In the genomic region with DNA sequence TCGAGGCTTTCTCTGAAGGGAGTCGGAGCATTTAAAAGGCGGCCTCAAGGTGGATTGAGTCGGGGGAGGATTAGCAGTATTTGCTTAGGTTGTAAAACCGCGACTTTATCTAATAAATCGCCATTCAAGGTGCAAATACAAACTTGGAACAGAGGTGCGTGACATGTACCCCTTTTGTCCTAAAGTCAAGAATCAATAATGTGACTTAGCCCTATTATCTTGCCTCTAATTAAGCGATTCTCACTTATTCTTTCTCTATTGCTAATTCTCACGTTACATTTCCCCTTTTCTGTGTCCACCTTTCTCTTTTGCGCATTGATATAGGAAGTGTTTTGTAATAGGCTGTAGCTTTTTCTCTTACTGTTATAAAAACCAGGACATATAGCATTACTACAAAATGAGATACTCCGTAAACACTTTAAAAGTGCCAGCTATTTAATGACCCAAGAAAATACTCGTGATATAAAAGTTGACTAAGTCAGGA, we compare ENCODE assay signal across 1 cellular context.
TF ChIP-seq lines count a peak whose summit lies in the region.

No MANE protein-coding gene starts in this region.

TF ChIP-seq in K562, 482 proteins besides CTCF, POLR2A, EP300 and RAD21 (continued from another document and continues in another):
- peak in 1 of 2 experiments; percentile 35; a peak in 2 of 4 replicates for TF ChIP-seq MLLT1 (IDR thresholded peaks at IDR 0.05)
- TF ChIP-seq SPI1 (IDR thresholded peaks at IDR 0.05; ENCODE audit: borderline replicate concordance, low read depth, low read length), result peak; percentile 57
- no peak for TF ChIP-seq CHCHD3 (CRISPR knock-in tag; IDR thresholded peaks at IDR 0.05)
- TF ChIP-seq ZNF785 (CRISPR knock-in tag; IDR thresholded peaks at IDR 0.05), result no peak
- no peak for TF ChIP-seq RCOR1 (IDR thresholded peaks at IDR 0.05; ENCODE audit: borderline replicate concordance in 1 of 2, low read depth in 2 of 2, low read length in 2 of 2)
- TF ChIP-seq, protein P1, sequence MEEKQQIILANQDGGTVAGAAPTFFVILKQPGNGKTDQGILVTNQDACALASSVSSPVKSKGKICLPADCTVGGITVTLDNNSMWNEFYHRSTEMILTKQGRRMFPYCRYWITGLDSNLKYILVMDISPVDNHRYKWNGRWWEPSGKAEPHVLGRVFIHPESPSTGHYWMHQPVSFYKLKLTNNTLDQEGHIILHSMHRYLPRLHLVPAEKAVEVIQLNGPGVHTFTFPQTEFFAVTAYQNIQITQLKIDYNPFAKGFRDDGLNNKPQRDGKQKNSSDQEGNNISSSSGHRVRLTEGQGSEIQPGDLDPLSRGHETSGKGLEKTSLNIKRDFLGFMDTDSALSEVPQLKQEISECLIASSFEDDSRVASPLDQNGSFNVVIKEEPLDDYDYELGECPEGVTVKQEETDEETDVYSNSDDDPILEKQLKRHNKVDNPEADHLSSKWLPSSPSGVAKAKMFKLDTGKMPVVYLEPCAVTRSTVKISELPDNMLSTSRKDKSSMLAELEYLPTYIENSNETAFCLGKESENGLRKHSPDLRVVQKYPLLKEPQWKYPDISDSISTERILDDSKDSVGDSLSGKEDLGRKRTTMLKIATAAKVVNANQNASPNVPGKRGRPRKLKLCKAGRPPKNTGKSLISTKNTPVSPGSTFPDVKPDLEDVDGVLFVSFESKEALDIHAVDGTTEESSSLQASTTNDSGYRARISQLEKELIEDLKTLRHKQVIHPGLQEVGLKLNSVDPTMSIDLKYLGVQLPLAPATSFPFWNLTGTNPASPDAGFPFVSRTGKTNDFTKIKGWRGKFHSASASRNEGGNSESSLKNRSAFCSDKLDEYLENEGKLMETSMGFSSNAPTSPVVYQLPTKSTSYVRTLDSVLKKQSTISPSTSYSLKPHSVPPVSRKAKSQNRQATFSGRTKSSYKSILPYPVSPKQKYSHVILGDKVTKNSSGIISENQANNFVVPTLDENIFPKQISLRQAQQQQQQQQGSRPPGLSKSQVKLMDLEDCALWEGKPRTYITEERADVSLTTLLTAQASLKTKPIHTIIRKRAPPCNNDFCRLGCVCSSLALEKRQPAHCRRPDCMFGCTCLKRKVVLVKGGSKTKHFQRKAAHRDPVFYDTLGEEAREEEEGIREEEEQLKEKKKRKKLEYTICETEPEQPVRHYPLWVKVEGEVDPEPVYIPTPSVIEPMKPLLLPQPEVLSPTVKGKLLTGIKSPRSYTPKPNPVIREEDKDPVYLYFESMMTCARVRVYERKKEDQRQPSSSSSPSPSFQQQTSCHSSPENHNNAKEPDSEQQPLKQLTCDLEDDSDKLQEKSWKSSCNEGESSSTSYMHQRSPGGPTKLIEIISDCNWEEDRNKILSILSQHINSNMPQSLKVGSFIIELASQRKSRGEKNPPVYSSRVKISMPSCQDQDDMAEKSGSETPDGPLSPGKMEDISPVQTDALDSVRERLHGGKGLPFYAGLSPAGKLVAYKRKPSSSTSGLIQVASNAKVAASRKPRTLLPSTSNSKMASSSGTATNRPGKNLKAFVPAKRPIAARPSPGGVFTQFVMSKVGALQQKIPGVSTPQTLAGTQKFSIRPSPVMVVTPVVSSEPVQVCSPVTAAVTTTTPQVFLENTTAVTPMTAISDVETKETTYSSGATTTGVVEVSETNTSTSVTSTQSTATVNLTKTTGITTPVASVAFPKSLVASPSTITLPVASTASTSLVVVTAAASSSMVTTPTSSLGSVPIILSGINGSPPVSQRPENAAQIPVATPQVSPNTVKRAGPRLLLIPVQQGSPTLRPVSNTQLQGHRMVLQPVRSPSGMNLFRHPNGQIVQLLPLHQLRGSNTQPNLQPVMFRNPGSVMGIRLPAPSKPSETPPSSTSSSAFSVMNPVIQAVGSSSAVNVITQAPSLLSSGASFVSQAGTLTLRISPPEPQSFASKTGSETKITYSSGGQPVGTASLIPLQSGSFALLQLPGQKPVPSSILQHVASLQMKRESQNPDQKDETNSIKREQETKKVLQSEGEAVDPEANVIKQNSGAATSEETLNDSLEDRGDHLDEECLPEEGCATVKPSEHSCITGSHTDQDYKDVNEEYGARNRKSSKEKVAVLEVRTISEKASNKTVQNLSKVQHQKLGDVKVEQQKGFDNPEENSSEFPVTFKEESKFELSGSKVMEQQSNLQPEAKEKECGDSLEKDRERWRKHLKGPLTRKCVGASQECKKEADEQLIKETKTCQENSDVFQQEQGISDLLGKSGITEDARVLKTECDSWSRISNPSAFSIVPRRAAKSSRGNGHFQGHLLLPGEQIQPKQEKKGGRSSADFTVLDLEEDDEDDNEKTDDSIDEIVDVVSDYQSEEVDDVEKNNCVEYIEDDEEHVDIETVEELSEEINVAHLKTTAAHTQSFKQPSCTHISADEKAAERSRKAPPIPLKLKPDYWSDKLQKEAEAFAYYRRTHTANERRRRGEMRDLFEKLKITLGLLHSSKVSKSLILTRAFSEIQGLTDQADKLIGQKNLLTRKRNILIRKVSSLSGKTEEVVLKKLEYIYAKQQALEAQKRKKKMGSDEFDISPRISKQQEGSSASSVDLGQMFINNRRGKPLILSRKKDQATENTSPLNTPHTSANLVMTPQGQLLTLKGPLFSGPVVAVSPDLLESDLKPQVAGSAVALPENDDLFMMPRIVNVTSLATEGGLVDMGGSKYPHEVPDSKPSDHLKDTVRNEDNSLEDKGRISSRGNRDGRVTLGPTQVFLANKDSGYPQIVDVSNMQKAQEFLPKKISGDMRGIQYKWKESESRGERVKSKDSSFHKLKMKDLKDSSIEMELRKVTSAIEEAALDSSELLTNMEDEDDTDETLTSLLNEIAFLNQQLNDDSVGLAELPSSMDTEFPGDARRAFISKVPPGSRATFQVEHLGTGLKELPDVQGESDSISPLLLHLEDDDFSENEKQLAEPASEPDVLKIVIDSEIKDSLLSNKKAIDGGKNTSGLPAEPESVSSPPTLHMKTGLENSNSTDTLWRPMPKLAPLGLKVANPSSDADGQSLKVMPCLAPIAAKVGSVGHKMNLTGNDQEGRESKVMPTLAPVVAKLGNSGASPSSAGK (IDR thresholded peaks at IDR 0.05), result no peak
- no peak for TF ChIP-seq RBM17 (IDR thresholded peaks at IDR 0.05; ENCODE audit: borderline replicate concordance, low read depth, low read length)
- TF ChIP-seq ZNF449 (CRISPR knock-in tag; IDR thresholded peaks at IDR 0.05), result no peak
- TF ChIP-seq, protein P2, sequence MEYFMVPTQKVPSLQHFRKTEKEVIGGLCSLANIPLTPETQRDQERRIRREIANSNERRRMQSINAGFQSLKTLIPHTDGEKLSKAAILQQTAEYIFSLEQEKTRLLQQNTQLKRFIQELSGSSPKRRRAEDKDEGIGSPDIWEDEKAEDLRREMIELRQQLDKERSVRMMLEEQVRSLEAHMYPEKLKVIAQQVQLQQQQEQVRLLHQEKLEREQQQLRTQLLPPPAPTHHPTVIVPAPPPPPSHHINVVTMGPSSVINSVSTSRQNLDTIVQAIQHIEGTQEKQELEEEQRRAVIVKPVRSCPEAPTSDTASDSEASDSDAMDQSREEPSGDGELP (CRISPR knock-in tag; IDR thresholded peaks at IDR 0.05; ENCODE audit: borderline replicate concordance), result no peak
- TF ChIP-seq, protein P3, sequence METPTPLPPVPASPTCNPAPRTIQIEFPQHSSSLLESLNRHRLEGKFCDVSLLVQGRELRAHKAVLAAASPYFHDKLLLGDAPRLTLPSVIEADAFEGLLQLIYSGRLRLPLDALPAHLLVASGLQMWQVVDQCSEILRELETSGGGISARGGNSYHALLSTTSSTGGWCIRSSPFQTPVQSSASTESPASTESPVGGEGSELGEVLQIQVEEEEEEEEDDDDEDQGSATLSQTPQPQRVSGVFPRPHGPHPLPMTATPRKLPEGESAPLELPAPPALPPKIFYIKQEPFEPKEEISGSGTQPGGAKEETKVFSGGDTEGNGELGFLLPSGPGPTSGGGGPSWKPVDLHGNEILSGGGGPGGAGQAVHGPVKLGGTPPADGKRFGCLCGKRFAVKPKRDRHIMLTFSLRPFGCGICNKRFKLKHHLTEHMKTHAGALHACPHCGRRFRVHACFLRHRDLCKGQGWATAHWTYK (CRISPR knock-in tag; IDR thresholded peaks at IDR 0.05), result no peak
- no peak for TF ChIP-seq RFX5 (IDR thresholded peaks at IDR 0.05; ENCODE audit: low read depth, low read length)
- TF ChIP-seq ZNF717 (CRISPR knock-in tag; IDR thresholded peaks at IDR 0.05), result no peak
- TF ChIP-seq SRSF9 (IDR thresholded peaks at IDR 0.05; ENCODE audit: borderline replicate concordance, low read depth, low read length), result no peak
- no peak for TF ChIP-seq ZNF445 (CRISPR knock-in tag; IDR thresholded peaks at IDR 0.05; ENCODE audit: low read depth)
- TF ChIP-seq, protein P4, sequence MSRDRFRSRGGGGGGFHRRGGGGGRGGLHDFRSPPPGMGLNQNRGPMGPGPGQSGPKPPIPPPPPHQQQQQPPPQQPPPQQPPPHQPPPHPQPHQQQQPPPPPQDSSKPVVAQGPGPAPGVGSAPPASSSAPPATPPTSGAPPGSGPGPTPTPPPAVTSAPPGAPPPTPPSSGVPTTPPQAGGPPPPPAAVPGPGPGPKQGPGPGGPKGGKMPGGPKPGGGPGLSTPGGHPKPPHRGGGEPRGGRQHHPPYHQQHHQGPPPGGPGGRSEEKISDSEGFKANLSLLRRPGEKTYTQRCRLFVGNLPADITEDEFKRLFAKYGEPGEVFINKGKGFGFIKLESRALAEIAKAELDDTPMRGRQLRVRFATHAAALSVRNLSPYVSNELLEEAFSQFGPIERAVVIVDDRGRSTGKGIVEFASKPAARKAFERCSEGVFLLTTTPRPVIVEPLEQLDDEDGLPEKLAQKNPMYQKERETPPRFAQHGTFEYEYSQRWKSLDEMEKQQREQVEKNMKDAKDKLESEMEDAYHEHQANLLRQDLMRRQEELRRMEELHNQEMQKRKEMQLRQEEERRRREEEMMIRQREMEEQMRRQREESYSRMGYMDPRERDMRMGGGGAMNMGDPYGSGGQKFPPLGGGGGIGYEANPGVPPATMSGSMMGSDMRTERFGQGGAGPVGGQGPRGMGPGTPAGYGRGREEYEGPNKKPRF (IDR thresholded peaks at IDR 0.05; ENCODE audit: low read depth, low read length), result no peak
- TF ChIP-seq FOXK2 (conservative IDR thresholded peaks at IDR 0.05 in 1 of 2, IDR thresholded peaks at IDR 0.05 in 1 of 2; ENCODE audit: low read depth in 2 of 2), result no peak
- TF ChIP-seq ELF1 (tag; IDR thresholded peaks at IDR 0.05), result no peak
- TF ChIP-seq, protein P5, sequence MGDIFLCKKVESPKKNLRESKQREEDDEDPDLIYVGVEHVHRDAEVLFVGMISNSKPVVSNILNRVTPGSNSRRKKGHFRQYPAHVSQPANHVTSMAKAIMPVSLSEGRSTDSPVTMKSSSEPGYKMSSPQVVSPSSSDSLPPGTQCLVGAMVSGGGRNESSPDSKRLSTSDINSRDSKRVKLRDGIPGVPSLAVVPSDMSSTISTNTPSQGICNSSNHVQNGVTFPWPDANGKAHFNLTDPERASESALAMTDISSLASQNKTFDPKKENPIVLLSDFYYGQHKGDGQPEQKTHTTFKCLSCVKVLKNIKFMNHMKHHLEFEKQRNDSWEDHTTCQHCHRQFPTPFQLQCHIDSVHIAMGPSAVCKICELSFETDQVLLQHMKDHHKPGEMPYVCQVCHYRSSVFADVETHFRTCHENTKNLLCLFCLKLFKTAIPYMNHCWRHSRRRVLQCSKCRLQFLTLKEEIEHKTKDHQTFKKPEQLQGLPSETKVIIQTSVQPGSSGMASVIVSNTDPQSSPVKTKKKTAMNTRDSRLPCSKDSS (IDR thresholded peaks at IDR 0.05; ENCODE audit: low read depth, partially characterized antibody), result no peak
- TF ChIP-seq SAP30 (IDR thresholded peaks at IDR 0.05; ENCODE audit: borderline replicate concordance, insufficient read depth, low read depth, low read length, poor library complexity, severe bottlenecking), result peak; percentile 11
- TF ChIP-seq GTF2F1 (IDR thresholded peaks at IDR 0.05; ENCODE audit: low read depth, low read length), result no peak
- TF ChIP-seq CTBP1 (IDR thresholded peaks at IDR 0.05; ENCODE audit: borderline replicate concordance), result peak; percentile 10; the same call in 1 of the 2 replicates
- no peak for TF ChIP-seq ZNF217 (CRISPR knock-in tag; IDR thresholded peaks at IDR 0.05)
- TF ChIP-seq HCFC1 (IDR thresholded peaks at IDR 0.05; ENCODE audit: low read depth, low read length), result no peak
- no peak for TF ChIP-seq MITF (IDR thresholded peaks at IDR 0.05)
